18 cellular contexts compared by ENCODE assay signal in genomic region chr7:155791836-155792235, GRCh38. TPM values are rescaled to one million over a fixed set of nuclear protein-coding genes. Genes with fewer than 3 reads are reported as not detected.
DNase-seq lines count a peak whose midpoint lies in the region; ATAC-seq, FAIRE-seq and TF ChIP-seq lines count a peak whose summit lies in the region.
"Had no signal": no experiment of that assay in that cellular context is flagged by ENCODE, and none has a peak within 500 bp of the region (broad histone marks: within the 10 kb centered on the region; RNA-seq: fewer than 3 reads in every experiment).

No MANE protein-coding gene starts in this region.

- H3K4me3 Mint-ChIP-seq in type B pancreatic cell = no peak overlapping the region
- H3K4me3 Mint-ChIP-seq: CD8-positive, alpha-beta memory T cell; T-helper 1 cell treated with Interleukin-12 subunit alpha and Interleukin-12 subunit beta and Interleukin-4 antibody, amounts not matched to agents 30 μg/mL and 1 μg/mL, for 36 hours had no signal

- H3K4me1 Mint-ChIP-seq in type B pancreatic cell (ENCODE audit: unreplicated experiment) = peaks cover 5% of the 10 kb centered on the region

- peaks cover 5% of the 10 kb centered on the region for H3F3A ChIP-seq in SK-N-SH (replicated peaks; ENCODE audit: insufficient read depth)

- ATAC-seq in SK-N-SH treated with all-trans-retinoic acid at 6 μM for 48 hours (no peak), GM21619 (IDR thresholded peaks at IDR 0.05; ENCODE audit: unreplicated experiment) (no peak)
- ATAC-seq: PC-3 had no signal

- H3K36me3 Mint-ChIP-seq in type B pancreatic cell = no peaks in the 10 kb centered on the region
- H3K36me3 Mint-ChIP-seq: CD8-positive, alpha-beta memory T cell had no signal

- H3K27me3 Mint-ChIP-seq in type B pancreatic cell = peaks cover 13% of the 10 kb centered on the region

- no peak for TF ChIP-seq EP300 in SK-N-SH (IDR thresholded peaks at IDR 0.05; ENCODE audit: borderline replicate concordance in 1 of 2, low read depth in 1 of 2, low read length in 1 of 2)

- no peak overlapping the region for H3K9ac ChIP-seq in SK-N-SH

- CTCF ChIA-PET in SK-N-SH (lab: Yijun Ruan, JAX) = no interaction called here

- H3K9me3 ChIP-seq in SK-N-SH = no peaks in the 10 kb centered on the region

- H3K4me2 ChIP-seq in SK-N-SH = no peak overlapping the region

- no peak overlapping the region for H3K4me3 ChIP-seq in SK-N-SH (ENCODE audit: low read depth in 2 of 2, low read length in 1 of 2)
- no peak overlapping the region for H3K4me3 ChIP-seq in bronchial epithelial cell (ENCODE audit: low read depth, low read length)

- H3K9me3 Mint-ChIP-seq in type B pancreatic cell = no peaks in the 10 kb centered on the region
- H3K9me3 Mint-ChIP-seq: CD8-positive, alpha-beta memory T cell; T-helper 1 cell treated with Interleukin-12 subunit alpha and Interleukin-12 subunit beta and Interleukin-4 antibody, amounts not matched to agents 30 μg/mL and 1 μg/mL, for 36 hours had no signal

- peaks cover 0 to 7% of the 10 kb centered on the region in 2 experiments; a peak in 1 of 4 replicates for H3K4me1 ChIP-seq in SK-N-SH (ENCODE audit: control insufficient read depth in 1 of 2, insufficient read depth in 2 of 2, low read depth in 1 of 2, low read length in 1 of 2)

- H3K79me2 ChIP-seq in SK-N-SH (ENCODE audit: insufficient read depth) = no peaks in the 10 kb centered on the region

- peak overlapping the region; percentile 16 for H3K27ac Mint-ChIP-seq in type B pancreatic cell
- H3K27ac Mint-ChIP-seq: CD8-positive, alpha-beta memory T cell; T-helper 1 cell treated with Interleukin-12 subunit alpha and Interleukin-12 subunit beta and Interleukin-4 antibody, amounts not matched to agents 30 μg/mL and 1 μg/mL, for 36 hours had no signal

- H3K27me3 ChIP-seq in SK-N-SH (ENCODE audit: insufficient read depth) (peaks cover 18% of the 10 kb centered on the region; the same call in 1 of the 2 replicates), bronchial epithelial cell (ENCODE audit: control insufficient read depth, insufficient read depth, low read length) (no peaks in the 10 kb centered on the region)

- WGBS in SK-N-SH (ENCODE audit: low lambda C conversion rate) = 51% methylated on average over 6 of the region's 7 CpGs

- TF ChIP-seq CTCF in SK-N-SH (IDR thresholded peaks at IDR 0.05) = no peak
- TF ChIP-seq CTCF in bronchial epithelial cell (IDR thresholded peaks at IDR 0.05; ENCODE audit: insufficient read depth, low read length, severe bottlenecking) = no peak
- no peak for TF ChIP-seq CTCF in type B pancreatic cell (conservative IDR thresholded peaks at IDR 0.05)

- no peaks in the 10 kb centered on the region for H3K36me3 ChIP-seq in SK-N-SH (replicated peaks in 1 of 2; ENCODE audit: control insufficient read depth in 1 of 2, insufficient read depth in 2 of 2, low read length in 1 of 2)
- H3K36me3 ChIP-seq in bronchial epithelial cell (ENCODE audit: control insufficient read depth, insufficient read depth, low read length) = no peaks in the 10 kb centered on the region

- no peak overlapping the region for H3K27ac ChIP-seq in SK-N-SH (ENCODE audit: low read depth in 2 of 2, low read length in 1 of 2)
- H3K27ac ChIP-seq: RWPE1 had no signal

- H4K20me1 ChIP-seq in SK-N-SH (ENCODE audit: insufficient read depth) = no peaks in the 10 kb centered on the region

- H3K9me2 ChIP-seq in SK-N-SH = no peaks in the 10 kb centered on the region

- TF ChIP-seq RAD21 in SK-N-SH (IDR thresholded peaks at IDR 0.05; ENCODE audit: low read length) = no peak

- FAIRE-seq in GM18507 (lab: Jason Lieb, UNC) (peak; percentile 31), bronchial epithelial cell (lab: Jason Lieb, UNC) (peak; percentile 98)

- peak; percentile 57 for DNase-seq in SK-N-SH
- no peak for DNase-seq in GM18507 (ENCODE audit: extremely low spot score, insufficient read length, low read depth)
- no peak for DNase-seq in bronchial epithelial cell (ENCODE audit: low read depth)
- no peak for DNase-seq in type B pancreatic cell (ENCODE audit: extremely low spot score, unreplicated experiment)
- no peak for DNase-seq in HK-2 (ENCODE audit: unreplicated experiment)
- DNase-seq: C1 segment of cervical spinal cord, GF-D8, NCI-H1436, NCI-H2029, PC-3, SIG-M5 had no signal

- POLR2A ChIA-PET in SK-N-SH (lab: Yijun Ruan, JAX) = no interaction called here

- H2AFZ ChIP-seq in SK-N-SH (ENCODE audit: low read depth) = no peak overlapping the region

TF ChIP-seq in SK-N-SH, 30 proteins besides CTCF, POLR2A, EP300 and RAD21:
- TF ChIP-seq CHD2 (IDR thresholded peaks at IDR 0.05; ENCODE audit: low read length, partially characterized antibody) (no peak), USF1 (IDR thresholded peaks at IDR 0.05; ENCODE audit: borderline replicate concordance, low read depth) (no peak), MXI1 (IDR thresholded peaks at IDR 0.05; ENCODE audit: low read depth, low read length) (no peak), RFX5 (IDR thresholded peaks at IDR 0.05; ENCODE audit: low read length) (no peak), NFIC (IDR thresholded peaks at IDR 0.05; ENCODE audit: borderline replicate concordance) (no peak), SMC3 (IDR thresholded peaks at IDR 0.05; ENCODE audit: low read depth, low read length) (no peak), EZH2phosphoT487 (IDR thresholded peaks at IDR 0.05; ENCODE audit: borderline replicate concordance, low read depth) (no peak), JUND (IDR thresholded peaks at IDR 0.05) (no peak), POLR2AphosphoS5 (IDR thresholded peaks at IDR 0.05; ENCODE audit: low read depth, low read length) (no peak), PBX3 (IDR thresholded peaks at IDR 0.05) (no peak), FOSL2 (IDR thresholded peaks at IDR 0.05; ENCODE audit: borderline replicate concordance, low read depth) (no peak), RXRA (IDR thresholded peaks at IDR 0.05; ENCODE audit: borderline replicate concordance, low read depth) (no peak), RCOR1 (IDR thresholded peaks at IDR 0.05; ENCODE audit: low read length) (no peak), YY1 (IDR thresholded peaks at IDR 0.05; ENCODE audit: low read depth) (no peak)

TF ChIP-seq in SK-N-SH treated with all-trans-retinoic acid at 6 μM for 48 hours, 23 proteins besides CTCF, POLR2A, EP300 and RAD21:
- TF ChIP-seq CREB5 (CRISPR knock-in tag; IDR thresholded peaks at IDR 0.05; ENCODE audit: low read depth) = no peak
- no peak for TF ChIP-seq CSRNP3 (CRISPR knock-in tag; IDR thresholded peaks at IDR 0.05)
- TF ChIP-seq ZNF8 (CRISPR knock-in tag; IDR thresholded peaks at IDR 0.05) = no peak
- TF ChIP-seq TSHZ2 (CRISPR knock-in tag; IDR thresholded peaks at IDR 0.05) = no peak
- no peak for TF ChIP-seq ZFP30 (CRISPR knock-in tag; IDR thresholded peaks at IDR 0.05)

RNA-seq across cellular contexts. Expression of gene SHH, which starts 20.4 kb away (rescaled TPM):
- polyA plus RNA-seq in SK-N-SH (2012; rRNA removed) = not detected in 2 replicates
- not detected in 2 replicates for polyA plus RNA-seq in SK-N-SH (2012; cell fraction: cytosol; rRNA removed)
- polyA plus RNA-seq in SK-N-SH (2012; cell fraction: nucleus; rRNA removed) = not detected in 2 replicates
- total RNA-seq in bronchial epithelial cell (0.13 TPM in 1 of 2 replicates, not detected in the other), type B pancreatic cell (ENCODE audit: low replicate concordance) (24.9 and 28.3 TPM in 2 replicates)
- total RNA-seq: CD8-positive, alpha-beta memory T cell; H4; M059J had no signal
- polyA plus RNA-seq: CD8-positive, alpha-beta memory T cell had no signal

Comparison
In these comparisons a context has a peak if more than half of its experiments do, and no peak if none do; other contexts are left out.
1. RNA of gene SHH, which starts 20.4 kb away (total RNA-seq): 24.9 to 28.3 TPM in type B pancreatic cell; 0.13 TPM in bronchial epithelial cell; every median in the first group is over 10 times any median in the second.